10 cellular contexts compared by ENCODE assay signal in genomic region chr19:16607819-16608218, GRCh38. TPM values are rescaled to one million over a fixed set of nuclear protein-coding genes. Genes with fewer than 3 reads are reported as not detected.
DNase-seq lines count a peak whose midpoint lies in the region; ATAC-seq and TF ChIP-seq lines count a peak whose summit lies in the region.
"Had no signal": no experiment of that assay in that cellular context is flagged by ENCODE, and none has a peak within 500 bp of the region (broad histone marks: within the 10 kb centered on the region; RNA-seq: fewer than 3 reads in every experiment).

No MANE protein-coding gene starts in this region.

- H3K9me3 ChIP-seq in upper lobe of left lung = no peaks in the 10 kb centered on the region
- H3K9me3 ChIP-seq: ovary had no signal

- peaks cover 0 to 8% (median 0%) of the 10 kb centered on the region in 4 donors for H3K36me3 ChIP-seq in upper lobe of left lung
- H3K36me3 ChIP-seq: ovary had no signal

- H3K4me1 ChIP-seq in upper lobe of left lung = peaks cover 46 to 78% (median 60%) of the 10 kb centered on the region in 4 donors

- H3K4me1 Mint-ChIP-seq in activated T-cell treated with anti-CD3 and anti-CD28 coated beads, Interleukin-2, amount 50 U/mL, for 72 hours (ENCODE audit: low read depth) = peaks cover 54% of the 10 kb centered on the region
- peaks cover 43% of the 10 kb centered on the region for H3K4me1 Mint-ChIP-seq in nephron

- no peaks in the 10 kb centered on the region for H3K36me3 Mint-ChIP-seq in activated T-cell treated with anti-CD3 and anti-CD28 coated beads, Interleukin-2, amount 50 U/mL, for 72 hours (ENCODE audit: insufficient read depth in 2 of 2)
- no peaks in the 10 kb centered on the region for H3K36me3 Mint-ChIP-seq in nephron (ENCODE audit: low read depth)

- no peak for TF ChIP-seq EP300 in upper lobe of left lung (IDR thresholded peaks at IDR 0.05)

- no peaks in the 10 kb centered on the region for H3K9me3 Mint-ChIP-seq in activated T-cell treated with anti-CD3 and anti-CD28 coated beads, Interleukin-2, amount 50 U/mL, for 72 hours
- H3K9me3 Mint-ChIP-seq in nephron = no peaks in the 10 kb centered on the region

- no peaks in the 10 kb centered on the region for H3K27me3 Mint-ChIP-seq in activated T-cell treated with anti-CD3 and anti-CD28 coated beads, Interleukin-2, amount 50 U/mL, for 72 hours (ENCODE audit: low read depth)
- no peaks in the 10 kb centered on the region for H3K27me3 Mint-ChIP-seq in nephron (ENCODE audit: low read depth)

- H3K4me3 ChIP-seq in dorsolateral prefrontal cortex (peak overlapping the region in 1 of 59 donors; percentile 4), upper lobe of left lung (no peak overlapping the region)
- H3K4me3 ChIP-seq: ovary had no signal

- H3K27ac Mint-ChIP-seq in activated T-cell treated with anti-CD3 and anti-CD28 coated beads, Interleukin-2, amount 50 U/mL, for 72 hours = peak overlapping the region; percentile 27
- H3K27ac Mint-ChIP-seq in nephron = peak overlapping the region in 2 of 3 experiments; percentile 35 to 40

- peak overlapping the region in 1 of 2 donors; percentile 13 for H3K4me3 Mint-ChIP-seq in activated T-cell treated with anti-CD3 and anti-CD28 coated beads, Interleukin-2, amount 50 U/mL, for 72 hours
- no peak overlapping the region for H3K4me3 Mint-ChIP-seq in nephron

- H3K27ac ChIP-seq in dorsolateral prefrontal cortex = peak overlapping the region in 47 of 59 donors; percentile 1 to 82 (median 46)
- peak overlapping the region; percentile 20 to 84 (median 82) for H3K27ac ChIP-seq in upper lobe of left lung

- intact Hi-C loops in dorsolateral prefrontal cortex (cut with DNase I) = no loop called here

- no peaks in the 10 kb centered on the region for H3K27me3 ChIP-seq in dorsolateral prefrontal cortex
- no peaks in the 10 kb centered on the region for H3K27me3 ChIP-seq in upper lobe of left lung
- H3K27me3 ChIP-seq: ovary had no signal

- no peak for ATAC-seq in activated T-cell treated with anti-CD3 and anti-CD28 coated beads, Interleukin-2, amount 50 U/mL, for 72 hours (replicated peaks in 1 of 2)
- ATAC-seq in upper lobe of left lung (ENCODE audit: low FRiP score in 2 of 2) (peak in 1 of 2 donors; percentile 7), GM19023 (IDR thresholded peaks at IDR 0.05; ENCODE audit: unreplicated experiment) (no peak)

- 84 to 91% methylated on average over 12 of the region's 12 CpGs for WGBS in upper lobe of left lung, 2 donors

- no peak for DNase-seq in activated T-cell treated with anti-CD3 and anti-CD28 coated beads, Interleukin-2, amount 50 U/mL, for 72 hours
- no peak for DNase-seq in activated T-cell treated with anti-CD3 and anti-CD28 coated beads, Interleukin-2, amount 50 U/mL, for 1 hour
- DNase-seq in dorsolateral prefrontal cortex = no peak
- DNase-seq in upper lobe of left lung = peak in 1 of 2 donors; percentile 73
- DNase-seq in NCI-H1092 (lab: John Stamatoyannopoulos, UW) = no peak
- DNase-seq in T1000 (lab: John Stamatoyannopoulos, UW) = no peak
- DNase-seq: NCI-H510A had no signal

- TF ChIP-seq CTCF in dorsolateral prefrontal cortex (IDR thresholded peaks at IDR 0.05 in 54 of 56, conservative IDR thresholded peaks at IDR 0.05 in 2 of 56; ENCODE audit: low read depth in 1 of 56, partially characterized antibody in 56 of 56) = no peak
- TF ChIP-seq CTCF in nephron (IDR thresholded peaks at IDR 0.05; ENCODE audit: unreplicated experiment in 3 of 3) = no peak
- no peak for TF ChIP-seq CTCF in upper lobe of left lung (IDR thresholded peaks at IDR 0.05)

- no peak for TF ChIP-seq POLR2A in upper lobe of left lung (IDR thresholded peaks at IDR 0.05)

RNA-seq across cellular contexts. Expression of gene MED26, which starts 20.2 kb away (rescaled TPM):
- total RNA-seq in activated T-cell treated with anti-CD3 and anti-CD28 coated beads, Interleukin-2, amount 50 U/mL, for 72 hours = 10 to 100 TPM; 18.6 to 20.2 TPM
- total RNA-seq in dorsolateral prefrontal cortex (10 to 100 TPM in 55 of 120 experiments, 1 to 10 TPM in 65; 5.4 to 17.4 (median 9.8) TPM), upper lobe of left lung (10 to 100 TPM; 12.6 to 26.5 (median 13.8) TPM)

RNA-seq across cellular contexts. Expression of gene SLC35E1, which starts 35.6 kb away (rescaled TPM):
- 10 to 100 TPM; 36.5 to 39.5 TPM for total RNA-seq in activated T-cell treated with anti-CD3 and anti-CD28 coated beads, Interleukin-2, amount 50 U/mL, for 72 hours
- 10 to 100 TPM; 27.5 to 64.1 (median 42.2) TPM for total RNA-seq in dorsolateral prefrontal cortex
- total RNA-seq in upper lobe of left lung = 10 to 100 TPM; 48.5 to 60.8 (median 53.2) TPM

RNA-seq across cellular contexts. Expression of gene SMIM7, which starts 52.1 kb away (rescaled TPM):
- 10 to 100 TPM; 75.8 to 81.1 TPM for total RNA-seq in activated T-cell treated with anti-CD3 and anti-CD28 coated beads, Interleukin-2, amount 50 U/mL, for 72 hours
- total RNA-seq in dorsolateral prefrontal cortex = 10 to 100 TPM; 55.9 to 95.0 (median 72.6) TPM
- 100 to 1,000 TPM in 1 of 6 donors, 10 to 100 TPM in 5; 71.8 to 129 (median 80.4) TPM for total RNA-seq in upper lobe of left lung

RNA-seq across cellular contexts. Expression of gene TMEM38A, which starts 53.1 kb away (rescaled TPM):
- 1 to 10 TPM; 1.6 to 2.6 TPM for total RNA-seq in activated T-cell treated with anti-CD3 and anti-CD28 coated beads, Interleukin-2, amount 50 U/mL, for 72 hours
- total RNA-seq in dorsolateral prefrontal cortex (10 to 100 TPM; 15.4 to 51.2 (median 34.7) TPM), upper lobe of left lung (1 to 10 TPM; 5.1 to 8.4 (median 5.9) TPM)
